ENCODE assay signal across 14 cellular contexts in the genomic region with DNA sequence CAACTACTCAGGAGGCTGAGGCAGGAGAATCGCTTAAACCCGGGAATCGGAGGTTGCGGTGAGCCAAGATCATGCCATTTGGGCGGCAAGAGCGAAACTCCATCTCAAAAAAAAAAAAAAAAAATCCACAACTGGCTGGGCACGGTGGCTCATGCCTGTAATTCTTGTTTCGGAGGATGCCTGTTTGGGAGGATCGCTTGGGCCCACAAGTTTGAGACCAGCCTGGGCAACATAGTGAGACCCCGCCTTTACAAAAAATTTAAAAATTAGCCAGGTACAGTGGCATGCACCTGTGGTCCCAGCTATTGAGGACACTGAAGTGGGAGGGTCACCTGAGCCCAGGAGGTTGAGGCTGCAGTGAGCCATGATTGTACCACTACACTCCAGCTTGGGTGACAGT.
"Had no signal": no experiment of that assay in that cellular context is flagged by ENCODE, and none has a peak within 500 bp of the region (broad histone marks: within the 10 kb centered on the region; RNA-seq: fewer than 3 reads in every experiment).

No MANE protein-coding gene starts in this region.

- H3K27ac ChIP-seq: brain microvascular endothelial cell, upper lobe of right lung had no signal

- H3K4me3 Mint-ChIP-seq: activated CD8-positive, alpha-beta T cell treated with anti-CD3 and anti-CD28 coated beads for 36 hours; activated T-helper 17 cell treated with anti-CD3 and anti-CD28 coated beads, Interleukin-2, amount 50 U/mL, for 72 hours; dendritic cell treated with granulocyte-macrophage colony-stimulating factor and Interleukin-4, amounts not matched to agents 40 ng/mL and 50 ng/mL, for 4 days; stimulated activated effector memory CD8-positive, alpha-beta T cell treated with anti-CD3 and anti-CD28 coated beads, Interleukin-12 subunit alpha, Interleukin-12 subunit beta, amount 100 ng/mL, for 72 hours had no signal

- H3K4me1 Mint-ChIP-seq: activated T-helper 17 cell treated with anti-CD3 and anti-CD28 coated beads, Interleukin-2, amount 50 U/mL, for 72 hours had no signal

- H3K27me3 Mint-ChIP-seq: activated CD8-positive, alpha-beta T cell treated with anti-CD3 and anti-CD28 coated beads for 36 hours; activated T-helper 17 cell treated with anti-CD3 and anti-CD28 coated beads, Interleukin-2, amount 50 U/mL, for 72 hours; dendritic cell treated with granulocyte-macrophage colony-stimulating factor and Interleukin-4, amounts not matched to agents 40 ng/mL and 50 ng/mL, for 4 days had no signal

- H3K9me3 ChIP-seq: upper lobe of right lung had no signal

- H3K27me3 ChIP-seq: brain microvascular endothelial cell, upper lobe of right lung had no signal

- H3K27ac Mint-ChIP-seq: activated T-helper 17 cell treated with anti-CD3 and anti-CD28 coated beads, Interleukin-2, amount 50 U/mL, for 72 hours; stimulated activated effector memory CD8-positive, alpha-beta T cell treated with anti-CD3 and anti-CD28 coated beads, Interleukin-12 subunit alpha, Interleukin-12 subunit beta, amount 100 ng/mL, for 72 hours had no signal

- H3K9me3 Mint-ChIP-seq: activated CD8-positive, alpha-beta T cell treated with anti-CD3 and anti-CD28 coated beads for 36 hours; activated T-helper 17 cell treated with anti-CD3 and anti-CD28 coated beads, Interleukin-2, amount 50 U/mL, for 72 hours; dendritic cell treated with granulocyte-macrophage colony-stimulating factor and Interleukin-4, amounts not matched to agents 40 ng/mL and 50 ng/mL, for 4 days; stimulated activated effector memory CD8-positive, alpha-beta T cell treated with anti-CD3 and anti-CD28 coated beads, Interleukin-12 subunit alpha, Interleukin-12 subunit beta, amount 100 ng/mL, for 72 hours had no signal

- ATAC-seq: activated CD8-positive, alpha-beta T cell treated with anti-CD3 and anti-CD28 coated beads for 36 hours; activated T-helper 17 cell treated with anti-CD3 and anti-CD28 coated beads, Interleukin-2, amount 50 U/mL, for 72 hours; stimulated activated effector memory CD8-positive, alpha-beta T cell treated with anti-CD3 and anti-CD28 coated beads, Interleukin-12 subunit alpha, Interleukin-12 subunit beta, amount 100 ng/mL, for 72 hours; upper lobe of right lung had no signal

- DNase-seq: activated CD8-positive, alpha-beta T cell treated with anti-CD3 and anti-CD28 coated beads for 36 hours; activated naive CD4-positive, alpha-beta T cell treated with anti-CD3 and anti-CD28 coated beads, Interleukin-2, amount 50 U/mL, for 16 hours; amygdala; brain microvascular endothelial cell; hypothalamus; posterior cingulate gyrus; small intestine; substantia nigra; SW 1271; T-helper 9 cell; upper lobe of right lung had no signal

- H3K4me3 ChIP-seq: upper lobe of right lung had no signal
